8 cellular contexts compared by ENCODE assay signal in the genomic region with DNA sequence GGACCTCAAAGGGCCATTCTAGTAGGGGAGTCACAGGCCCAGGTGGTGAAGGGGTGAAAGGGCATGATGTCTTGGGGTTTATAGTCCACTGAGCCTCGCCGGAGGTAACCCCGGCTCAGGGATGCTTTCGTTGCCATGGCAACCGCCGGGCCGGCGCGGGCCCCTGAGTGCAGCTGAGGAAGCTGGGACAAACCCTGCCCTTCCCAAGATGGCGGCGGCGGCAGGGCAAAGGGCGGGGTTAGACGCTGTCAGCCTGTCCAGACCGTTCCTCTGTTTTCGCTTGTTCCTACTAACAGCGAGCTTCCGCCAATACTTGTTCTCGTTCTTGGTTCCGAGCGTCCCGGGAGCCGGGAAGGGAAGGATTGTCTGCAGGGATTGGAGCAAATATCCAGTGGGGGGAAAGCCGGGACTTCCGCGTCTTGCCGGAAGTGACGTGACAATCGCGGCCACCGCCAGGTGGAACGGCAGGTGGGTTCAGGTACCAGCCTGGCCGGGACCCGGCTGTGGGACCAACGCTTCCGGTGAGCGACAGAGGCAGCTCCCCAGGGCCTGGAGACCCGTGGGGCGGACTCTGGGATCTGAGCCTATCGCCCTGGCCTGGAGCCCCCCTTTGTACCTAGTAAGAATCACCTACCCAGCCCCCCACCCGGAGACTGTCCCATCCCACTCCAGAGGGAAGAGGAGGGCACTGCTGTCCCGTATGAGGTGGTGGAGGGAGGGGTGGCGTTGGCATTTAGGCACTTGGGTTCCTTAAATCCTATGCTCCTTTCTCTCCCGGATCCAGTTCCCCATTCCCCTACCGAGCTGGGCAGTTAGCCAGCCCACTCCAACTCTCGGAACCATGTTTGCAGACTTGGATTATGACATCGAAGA. TPM values are rescaled to one million over a fixed set of nuclear protein-coding genes. Genes with fewer than 3 reads are reported as not detected.
DNase-seq lines count a peak whose midpoint lies in the region; ATAC-seq, FAIRE-seq and TF ChIP-seq lines count a peak whose summit lies in the region.

A gene (plus strand): TSS at position 436 of the 873 bp plus-strand sequence. CDS start 406 bp downstream, at position 842.

- H3K79me2 ChIP-seq in neural progenitor cell (ENCODE audit: low read depth): peaks cover 9% of the 10 kb centered on the region

- peak within 1 kb of the TSS; percentile 95 for H3K27ac Mint-ChIP-seq in activated naive CD4-positive, alpha-beta T cell treated with anti-CD3 and anti-CD28 coated beads, Interleukin-2, amount 10 ng/mL, durations not matched to agents 7 days and 5 days
- peak within 1 kb of the TSS; percentile 96 for H3K27ac Mint-ChIP-seq in neural progenitor cell

- H3K9ac ChIP-seq in neural progenitor cell: peak within 1 kb of the TSS; percentile 46

- H3K27ac ChIP-seq in neural progenitor cell (peak within 1 kb of the TSS; percentile 63), stomach (peak within 1 kb of the TSS; percentile 86 to 94 (median 86))

- H3K36me3 Mint-ChIP-seq in activated naive CD4-positive, alpha-beta T cell treated with anti-CD3 and anti-CD28 coated beads, Interleukin-2, amount 10 ng/mL, durations not matched to agents 7 days and 5 days: peaks cover 9% of the 10 kb centered on the region
- H3K36me3 Mint-ChIP-seq in neural progenitor cell: peaks cover 13% of the 10 kb centered on the region

- H3K27me3 ChIP-seq in neural progenitor cell (peaks cover 5% of the 10 kb centered on the region), stomach (peaks cover 0 to 8% (median 0%) of the 10 kb centered on the region in 3 donors)

- ATAC-seq in GM18505 (IDR thresholded peaks at IDR 0.05; ENCODE audit: unreplicated experiment) (no peak), GM21576 (IDR thresholded peaks at IDR 0.05; ENCODE audit: unreplicated experiment) (no peak)

- DNase-seq in M059J (ENCODE audit: low read depth) (peak; percentile 92), SK-N-DZ (ENCODE audit: low spot score) (peak; percentile 93), frontal cortex (ENCODE audit: low spot score in 2 of 2) (peak; percentile 75 to 92), neural progenitor cell (ENCODE audit: low spot score) (peak; percentile 95), stomach (peak; percentile 90)
- peak; percentile 89 for DNase-seq in activated naive CD4-positive, alpha-beta T cell treated with anti-CD3 and anti-CD28 coated beads, Interleukin-2, amount 10 ng/mL, durations not matched to agents 7 days and 5 days

- CTCF ChIA-PET in activated naive CD4-positive, alpha-beta T cell treated with anti-CD3 and anti-CD28 coated beads, Interleukin-2, amount 10 ng/mL, durations not matched to agents 7 days and 5 days (lab: Charles Lee): interaction anchor here (1.0 kb wide), 2 partner anchors 12 to 41 kb away, joined by 3 to 4 read pairs; no protein-coding TSS in a partner anchor

- H3K9me3 Mint-ChIP-seq in activated naive CD4-positive, alpha-beta T cell treated with anti-CD3 and anti-CD28 coated beads, Interleukin-2, amount 10 ng/mL, durations not matched to agents 7 days and 5 days: no peaks in the 10 kb centered on the region
- no peaks in the 10 kb centered on the region for H3K9me3 Mint-ChIP-seq in neural progenitor cell

- H3K36me3 ChIP-seq in neural progenitor cell (no peaks in the 10 kb centered on the region), stomach (peaks cover 12 to 35% (median 34%) of the 10 kb centered on the region in 4 donors)

- H3K4me2 ChIP-seq in neural progenitor cell: peak within 1 kb of the TSS; percentile 82

- peak; percentile 3 for FAIRE-seq in frontal cortex (lab: Jason Lieb, UNC)

- intact Hi-C loops in stomach (cut with DNase I; ENCODE audit: low total_unique reads): loop anchor here (10.0 kb wide), 1 partner anchor 288 kb away; no protein-coding TSS in a partner anchor

- TF ChIP-seq POLR2A in GM18505 (IDR thresholded peaks at IDR 0.05; ENCODE audit: borderline replicate concordance, extremely low read depth, insufficient read depth, insufficient read length) (peak; percentile 61), stomach (IDR thresholded peaks at IDR 0.05) (no peak)

- peaks cover 5% of the 10 kb centered on the region for H3K4me1 ChIP-seq in neural progenitor cell
- peaks cover 0 to 27% (median 23%) of the 10 kb centered on the region in 4 donors for H3K4me1 ChIP-seq in stomach

- H2AFZ ChIP-seq in neural progenitor cell (replicated peaks): peak within 1 kb of the TSS; percentile 99

- no peak for TF ChIP-seq EP300 in stomach (IDR thresholded peaks at IDR 0.05)

- H3F3A ChIP-seq in neural progenitor cell (ENCODE audit: low read depth): peaks cover 7% of the 10 kb centered on the region

- no peaks in the 10 kb centered on the region for H4K20me1 ChIP-seq in neural progenitor cell (ENCODE audit: low read depth)

- H3K9me3 ChIP-seq in neural progenitor cell (ENCODE audit: low read depth): no peaks in the 10 kb centered on the region
- no peaks in the 10 kb centered on the region for H3K9me3 ChIP-seq in stomach

- peak within 1 kb of the TSS; percentile 69 for H3K4me3 ChIP-seq in neural progenitor cell
- H3K4me3 ChIP-seq in stomach: peak within 1 kb of the TSS; percentile 43 to 73 (median 59)

- peak within 1 kb of the TSS; percentile 96 for H3K4me3 Mint-ChIP-seq in activated naive CD4-positive, alpha-beta T cell treated with anti-CD3 and anti-CD28 coated beads, Interleukin-2, amount 10 ng/mL, durations not matched to agents 7 days and 5 days
- H3K4me3 Mint-ChIP-seq in neural progenitor cell: peak within 1 kb of the TSS; percentile 94

- H3K4me1 Mint-ChIP-seq in activated naive CD4-positive, alpha-beta T cell treated with anti-CD3 and anti-CD28 coated beads, Interleukin-2, amount 10 ng/mL, durations not matched to agents 7 days and 5 days: peaks cover 20% of the 10 kb centered on the region
- H3K4me1 Mint-ChIP-seq in neural progenitor cell: peaks cover 22% of the 10 kb centered on the region

- 2 to 4% (median 2%) methylated on average over 33 to 47 of the region's 47 CpGs for WGBS in stomach, 5 donors

- peaks cover 34% of the 10 kb centered on the region for H3K27me3 Mint-ChIP-seq in activated naive CD4-positive, alpha-beta T cell treated with anti-CD3 and anti-CD28 coated beads, Interleukin-2, amount 10 ng/mL, durations not matched to agents 7 days and 5 days
- H3K27me3 Mint-ChIP-seq in neural progenitor cell (ENCODE audit: insufficient read depth, low read depth): peaks cover 6% of the 10 kb centered on the region

- TF ChIP-seq CTCF in neural progenitor cell (IDR thresholded peaks at IDR 0.05): no peak
- TF ChIP-seq CTCF in stomach (IDR thresholded peaks at IDR 0.05): peak in 1 of 7 experiments; percentile 27

RNA-seq across cellular contexts. Expression of the gene that starts here (rescaled TPM):
- 21.7 and 26.8 TPM in 2 replicates for total RNA-seq in M059J (2014; rRNA removed; shearing (Covaris generic))
- polyA plus RNA-seq in SK-N-DZ (2014; cell fraction: cytosol; rRNA removed): 34.4 and 37.6 TPM in 2 replicates
- 139 and 169 TPM in 2 replicates for polyA plus RNA-seq in SK-N-DZ (2014; cell fraction: nucleus; rRNA removed)
- total RNA-seq in frontal cortex (24.9 TPM), neural progenitor cell (ENCODE audit: low replicate concordance) (10.7 and 31.8 TPM in 2 replicates), stomach (10 to 100 TPM; 24.5 to 44.3 (median 28.8) TPM)
- 10 to 100 TPM; 20.7 to 27.2 (median 21.7) TPM for polyA plus RNA-seq in stomach
